In genomic region chr1:119782541-119783338, GRCh38 we compare ENCODE assay signal across 10 cellular contexts. TPM values are rescaled to one million over a fixed set of nuclear protein-coding genes. Genes with fewer than 3 reads are reported as not detected.
DNase-seq lines count a peak whose midpoint lies in the region; ATAC-seq lines count a peak whose summit lies in the region.
"Had no signal": no experiment of that assay in that cellular context is flagged by ENCODE, and none has a peak within 500 bp of the region (broad histone marks: within the 10 kb centered on the region; RNA-seq: fewer than 3 reads in every experiment).

No MANE protein-coding gene starts in this region.

- no peak overlapping the region for H4K91ac ChIP-seq in neuronal stem cell (ENCODE audit: low read depth, low read length, poor library complexity)

- no peak overlapping the region for H4K8ac ChIP-seq in neuronal stem cell (ENCODE audit: low read depth, low read length)

- H3K4me2 ChIP-seq in neuronal stem cell (ENCODE audit: insufficient read depth, low read length, poor library complexity, severe bottlenecking), result no peak overlapping the region

- DNase-seq in DMS79 (lab: John Stamatoyannopoulos, UW) (peak; percentile 48), NCI-H345 (lab: John Stamatoyannopoulos, UW) (peak; percentile 61), neuronal stem cell (ENCODE audit: low spot score) (no peak), AML-193 (lab: John Stamatoyannopoulos, UW) (no peak), EL (no peak), SHP77 treated with DMSO at 0.1 percent for 48 hours (lab: John Stamatoyannopoulos, UW) (no peak)
- DNase-seq: C1 segment of cervical spinal cord, dorsolateral prefrontal cortex had no signal

- 42 to 55% methylated on average over 7 of the region's 7 CpGs for WGBS in esophagus, 2 donors
- WGBS in neuronal stem cell (ENCODE audit: extremely low coverage in 2 of 2, insufficient read length in 2 of 2, insufficient replicate concordance in 1 of 2), 2 donors, result no CpG with 5 or more reads among the region's 7 CpGs

- H3K4me3 ChIP-seq in esophagus (ENCODE audit: low read depth in 1 of 2, low read length in 2 of 2) (no peak overlapping the region), neuronal stem cell (ENCODE audit: low read length in 2 of 2) (no peak overlapping the region)
- H3K4me3 ChIP-seq: dorsolateral prefrontal cortex had no signal

- no peak overlapping the region for H2BK15ac ChIP-seq in neuronal stem cell (ENCODE audit: low read length)

- no peak overlapping the region for H2AK5ac ChIP-seq in neuronal stem cell (ENCODE audit: low read depth, low read length)

- H3K18ac ChIP-seq in neuronal stem cell (ENCODE audit: low read length), result peak overlapping the region; percentile 1

- no peaks in the 10 kb centered on the region for H3K79me1 ChIP-seq in neuronal stem cell (ENCODE audit: low read depth, low read length)

- no peak overlapping the region for H3K9ac ChIP-seq in neuronal stem cell (ENCODE audit: low read depth, low read length, poor library complexity)

- H3K23ac ChIP-seq in neuronal stem cell (ENCODE audit: low read depth, low read length, poor library complexity), result no peak overlapping the region

- no peak for ATAC-seq in GM18873 (IDR thresholded peaks at IDR 0.05; ENCODE audit: low FRiP score, unreplicated experiment)

- H2AFZ ChIP-seq in neuronal stem cell (ENCODE audit: low read length), result no peak overlapping the region

- H3K14ac ChIP-seq in neuronal stem cell (ENCODE audit: low read length), result no peak overlapping the region

- peak overlapping the region; percentile 61 to 85 for H3K27ac ChIP-seq in esophagus (ENCODE audit: low read depth in 2 of 2, low read length in 1 of 2)
- H3K27ac ChIP-seq in neuronal stem cell (replicated peaks; ENCODE audit: low read length), result no peak overlapping the region
- H3K27ac ChIP-seq: dorsolateral prefrontal cortex had no signal

- H3K36me3 ChIP-seq in esophagus (ENCODE audit: control insufficient read depth in 2 of 2, insufficient read depth in 2 of 2, low read length in 1 of 2) (no peaks in the 10 kb centered on the region), neuronal stem cell (replicated peaks in 1 of 2; ENCODE audit: control insufficient read depth in 2 of 2, insufficient read depth in 2 of 2, low read length in 2 of 2) (no peaks in the 10 kb centered on the region)

- H3K27me3 ChIP-seq in esophagus (ENCODE audit: control insufficient read depth in 1 of 2, insufficient read depth in 2 of 2, low read length in 2 of 2), result no peaks in the 10 kb centered on the region
- H3K27me3 ChIP-seq in neuronal stem cell (ENCODE audit: control insufficient read depth in 3 of 3, insufficient read depth in 3 of 3, low read depth in 1 of 3, low read length in 3 of 3), result peaks cover 0 to 6% (median 0%) of the 10 kb centered on the region in 3 experiments

- H2BK12ac ChIP-seq in neuronal stem cell (ENCODE audit: low read length), result no peak overlapping the region

- peaks cover 4 to 6% of the 10 kb centered on the region in 2 donors for H3K4me1 ChIP-seq in esophagus (ENCODE audit: control insufficient read depth in 2 of 2, insufficient read depth in 2 of 2, low read length in 1 of 2)
- peaks cover 2 to 16% of the 10 kb centered on the region in 2 donors for H3K4me1 ChIP-seq in neuronal stem cell (ENCODE audit: control insufficient read depth in 2 of 2, insufficient read depth in 1 of 2, low read depth in 1 of 2, low read length in 2 of 2)

- H2BK120ac ChIP-seq in neuronal stem cell (ENCODE audit: low read depth, low read length), result no peak overlapping the region

- no peak overlapping the region for H2BK5ac ChIP-seq in neuronal stem cell (ENCODE audit: low read length)

- H3K9me3 ChIP-seq in esophagus (ENCODE audit: control insufficient read depth in 2 of 2, insufficient read depth in 1 of 2, low read depth in 1 of 2, low read length in 1 of 2), result no peaks in the 10 kb centered on the region
- H3K9me3 ChIP-seq in neuronal stem cell (replicated peaks in 1 of 2; ENCODE audit: control insufficient read depth in 2 of 2, insufficient read depth in 1 of 2, low read depth in 1 of 2, low read length in 2 of 2), result no peaks in the 10 kb centered on the region

- H3K4ac ChIP-seq in neuronal stem cell (ENCODE audit: low read length), result no peak overlapping the region

RNA-seq across cellular contexts. Expression of gene HMGCS2, which starts 14.0 kb away (rescaled TPM):
- polyA plus RNA-seq in esophagus, result 1 to 10 TPM; 1.3 to 5.8 TPM
- 0.06 TPM for polyA plus RNA-seq in neuronal stem cell (2013, experiment 1 of 2)
- 0.14 TPM for polyA plus RNA-seq in neuronal stem cell (2013, experiment 2 of 2)

RNA-seq across cellular contexts. Expression of gene REG4, which starts 28.5 kb away (rescaled TPM):
- under 1 TPM in 1 of 2 donors, not detected in 1; 0.12 TPM for polyA plus RNA-seq in esophagus
- 0.06 TPM for polyA plus RNA-seq in neuronal stem cell (2013, experiment 1 of 2)
- 0.03 TPM for polyA plus RNA-seq in neuronal stem cell (2013, experiment 2 of 2)

Comparison
In these comparisons a context has a peak if more than half of its experiments do, and no peak if none do; other contexts are left out.
1. DNase-seq: peak in DMS79 (single experiment) and NCI-H345 (single experiment); none in neuronal stem cell (single experiment), AML-193 (0 of 2), EL (single experiment) and SHP77 treated with DMSO at 0.1 percent for 48 hours (single experiment).